14 cellular contexts compared by ENCODE assay signal in the genomic region with DNA sequence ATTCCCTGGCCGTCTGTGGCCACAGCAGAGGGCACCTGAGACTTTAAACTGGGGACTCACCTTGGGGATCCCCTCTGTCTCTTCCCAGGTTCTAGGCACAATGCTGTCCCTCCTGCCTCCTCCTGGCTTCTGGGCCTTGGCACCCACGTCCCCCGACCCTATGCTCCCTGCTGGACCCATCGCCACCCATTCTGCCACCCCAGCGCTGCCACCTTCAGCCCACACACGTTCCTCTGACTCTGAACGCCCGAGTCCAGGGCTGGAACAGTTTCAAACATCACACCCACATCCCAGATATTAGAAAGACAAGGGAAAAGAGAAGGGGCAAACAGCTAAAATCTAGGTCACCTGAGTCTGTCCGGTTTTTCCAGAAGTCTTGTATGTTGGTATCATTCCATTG. TPM values are rescaled to one million over a fixed set of nuclear protein-coding genes. Genes with fewer than 3 reads are reported as not detected.
"Had no signal": no experiment of that assay in that cellular context is flagged by ENCODE, and none has a peak within 500 bp of the region (broad histone marks: within the 10 kb centered on the region; RNA-seq: fewer than 3 reads in every experiment).

No MANE protein-coding gene starts in this region.

RNA-seq across cellular contexts. Expression of a gene that starts 28.0 kb away (rescaled TPM):
- total RNA-seq: naive thymus-derived CD8-positive, alpha-beta T cell; natural killer cell treated with Interleukin-12 subunit alpha and Interleukin-12 subunit beta and Interleukin-15 and Interleukin-18, amount 100 ng/mL, for 72 hours; pulmonary artery endothelial cell; right atrium auricular region; sciatic nerve; smooth muscle cell; spleen; subcutaneous adipose tissue; thoracic aorta; thyroid gland; tibial nerve; vagina had no signal
- polyA plus RNA-seq: naive thymus-derived CD8-positive, alpha-beta T cell; ovary; stomach had no signal
